In the genomic region with DNA sequence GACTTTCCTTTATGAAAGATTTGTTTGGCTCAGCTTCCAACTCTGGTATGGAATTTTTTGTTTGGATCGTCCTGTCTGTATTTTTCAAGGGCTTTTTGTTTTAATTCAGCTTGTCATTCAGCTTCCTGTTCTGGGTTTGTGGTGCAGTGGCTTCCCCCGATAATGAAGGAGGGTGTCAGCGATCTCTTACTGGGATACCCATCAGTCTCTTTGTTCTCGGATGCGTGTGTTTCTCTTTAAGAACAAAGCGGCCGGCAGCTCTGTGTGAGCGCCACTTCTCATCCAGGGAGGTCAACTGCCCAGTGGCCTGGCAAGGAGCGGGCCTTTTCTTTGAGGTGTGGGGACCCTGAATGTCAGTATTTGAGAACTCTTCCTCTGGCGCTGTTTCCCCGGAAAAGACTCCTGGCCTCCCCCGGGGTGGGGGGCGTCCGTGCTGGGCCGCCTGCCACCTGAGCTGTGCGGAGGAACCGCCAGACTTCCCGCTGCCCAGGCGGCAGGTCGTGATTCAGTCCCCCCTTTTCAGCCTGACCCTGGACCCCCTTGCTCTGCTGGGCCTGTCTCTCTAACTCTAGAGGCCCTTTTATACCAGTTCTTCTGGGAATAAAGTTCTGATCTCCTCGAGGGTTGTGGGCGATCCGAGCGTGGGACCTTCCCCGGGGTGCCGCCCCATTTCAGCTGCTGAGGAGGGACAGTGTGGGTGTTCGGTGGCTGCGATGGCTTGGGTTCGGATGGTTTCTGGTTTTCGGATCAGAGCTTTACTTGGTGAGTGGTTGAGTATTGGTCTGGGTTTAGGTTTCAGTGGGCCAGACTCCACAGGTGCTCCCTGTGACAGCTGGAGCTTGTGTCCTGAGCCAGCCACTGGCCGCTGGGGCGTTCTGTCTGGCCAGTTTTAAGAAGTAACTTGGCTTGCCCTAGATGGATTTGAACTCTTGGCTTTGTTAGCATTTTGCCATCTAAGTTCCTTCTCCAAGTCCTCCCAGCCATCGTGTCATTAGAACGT, we compare ENCODE assay signal across 8 cellular contexts. TPM values are rescaled to one million over a fixed set of nuclear protein-coding genes. Genes with fewer than 3 reads are reported as not detected.
DNase-seq lines count a peak whose midpoint lies in the region; ATAC-seq, FAIRE-seq and TF ChIP-seq lines count a peak whose summit lies in the region.

No MANE protein-coding gene starts in this region.

- peak overlapping the region; percentile 76 to 98 (median 88) for H3K27ac Mint-ChIP-seq in naive B cell

- no peak for FAIRE-seq in RCC 7860 (lab: Jason Lieb, UNC)

- H3K9me3 ChIP-seq in PC-9 (ENCODE audit: insufficient read depth, low read depth), result no peaks in the 10 kb centered on the region

- H3K4me3 Mint-ChIP-seq in naive B cell, result peak overlapping the region; percentile 75 to 99 (median 92)

- no TSS peak for BruUV-seq in PC-9 (replicated peaks; lab: Mats Ljungman, UMichigan)

- DNase-seq in EL (peak; percentile 45), PC-9 (no peak), coronary artery (ENCODE audit: low spot score) (no peak), naive B cell (no peak), RCC 7860 (ENCODE audit: low spot score) (no peak), H4 (ENCODE audit: low spot score) (no peak)

- CTCF ChIA-PET in PC-9 (lab: Charles Lee), result interaction anchor here (0.6 kb wide), 1 partner anchor 88 kb away, joined by 3 read pairs; no protein-coding TSS in a partner anchor

- POLR2A ChIA-PET in PC-9 (lab: Charles Lee; ENCODE audit: unreplicated experiment), result no interaction called here

- peaks cover 0 to 4% (median 0%) of the 10 kb centered on the region in 7 donors for H3K9me3 Mint-ChIP-seq in naive B cell

- H3K27ac ChIP-seq in PC-9 (0 out of 2 replicates have a peak overlapping the region, but pooled peaks have one; percentile 12), coronary artery (peak overlapping the region; percentile 70 to 74)

- TF ChIP-seq CTCF in PC-9 (conservative IDR thresholded peaks at IDR 0.05), result no peak
- TF ChIP-seq CTCF in coronary artery (IDR thresholded peaks at IDR 0.05), result no peak

- peaks cover 9% of the 10 kb centered on the region; the same call in 1 of the 2 replicates for H3F3A ChIP-seq in PC-9 (ENCODE audit: insufficient read depth, low read depth)

- H3K4me2 ChIP-seq in PC-9, result peak overlapping the region; percentile 93; the same call in 1 of the 2 replicates

- peaks cover 52 to 65% (median 59%) of the 10 kb centered on the region in 3 donors for H3K4me1 Mint-ChIP-seq in naive B cell

- no peaks in the 10 kb centered on the region for H3K9me2 ChIP-seq in PC-9 (ENCODE audit: insufficient read depth)

- H3K36me3 Mint-ChIP-seq in naive B cell, result no peaks in the 10 kb centered on the region

- intact Hi-C loops in PC-9 (cut with micrococcal nuclease; ENCODE audit: unreplicated experiment), result loop anchor here (10.0 kb wide), 1 partner anchor 225 kb away; no protein-coding TSS in a partner anchor

- H3K27me3 Mint-ChIP-seq in naive B cell, result no peaks in the 10 kb centered on the region

- H3K4me3 ChIP-seq in PC-9, result peak overlapping the region; percentile 26; the same call in 1 of the 2 replicates
- peak overlapping the region; percentile 60 for H3K4me3 ChIP-seq in coronary artery

- ATAC-seq in naive B cell (ENCODE audit: low read depth in 2 of 2) (no peak), GM21737 (IDR thresholded peaks at IDR 0.05; ENCODE audit: unreplicated experiment) (no peak), GM21526 (IDR thresholded peaks at IDR 0.05; ENCODE audit: low FRiP score, unreplicated experiment) (no peak)

- peaks cover 75% of the 10 kb centered on the region for H3K79me2 ChIP-seq in PC-9 (ENCODE audit: low read depth)

- peaks cover 61% of the 10 kb centered on the region for H4K20me1 ChIP-seq in PC-9 (ENCODE audit: insufficient read depth)

- H3K36me3 ChIP-seq in PC-9 (ENCODE audit: low read depth), result no peaks in the 10 kb centered on the region

- no peak overlapping the region for H2AFZ ChIP-seq in PC-9

- peaks cover 15% of the 10 kb centered on the region for H3K4me1 ChIP-seq in PC-9 (replicated peaks; ENCODE audit: insufficient read depth)

- H3K27me3 ChIP-seq in PC-9 (ENCODE audit: insufficient read depth, low read depth), result no peaks in the 10 kb centered on the region

RNA-seq across cellular contexts. Expression of gene SF3A2, which starts 3.4 kb away (rescaled TPM):
- 73.5 and 83.0 TPM in 2 replicates for total RNA-seq in PC-9 (2021)
- 10 to 100 TPM; 13.1 to 37.2 (median 20.3) TPM for polyA plus RNA-seq in naive B cell (ENCODE audit: low read depth in 6 of 6)
- total RNA-seq in H4 (2014; rRNA removed; shearing (Covaris generic)), result 10.8 and 13.3 TPM in 2 replicates

RNA-seq across cellular contexts. Expression of gene PLEKHJ1, which starts 3.9 kb away (rescaled TPM):
- 38.6 and 45.9 TPM in 2 replicates for total RNA-seq in PC-9 (2021)
- 100 to 1,000 TPM in 5 of 6 donors, 10 to 100 TPM in 1; 98.9 to 148 (median 126) TPM for polyA plus RNA-seq in naive B cell (ENCODE audit: low read depth in 6 of 6)
- total RNA-seq in H4 (2014; rRNA removed; shearing (Covaris generic)), result 45.1 and 50.8 TPM in 2 replicates

RNA-seq across cellular contexts. Expression of gene AMH, which starts 9.1 kb away (rescaled TPM):
- 6.9 and 8.1 TPM in 2 replicates for total RNA-seq in PC-9 (2021)
- not detected for polyA plus RNA-seq in naive B cell (ENCODE audit: low read depth in 6 of 6)
- 0.68 and 1.0 TPM in 2 replicates for total RNA-seq in H4 (2014; rRNA removed; shearing (Covaris generic))

RNA-seq across cellular contexts. Expression of gene JSRP1, which starts 16.1 kb away (rescaled TPM):
- 1.1 and 1.4 TPM in 2 replicates for total RNA-seq in PC-9 (2021)
- under 1 TPM in 3 of 6 donors, not detected in 3; 0.41 to 0.87 (median 0.53) TPM for polyA plus RNA-seq in naive B cell (ENCODE audit: low read depth in 6 of 6)
- total RNA-seq in H4 (2014; rRNA removed; shearing (Covaris generic)), result 0.66 TPM in 1 of 2 replicates, not detected in the other

RNA-seq across cellular contexts. Expression of gene PEAK3, which starts 41.9 kb away (rescaled TPM):
- total RNA-seq in PC-9 (2021), result not detected in 2 replicates
- 1 to 10 TPM in 1 of 6 donors, under 1 TPM in 4, not detected in 1; 0.30 to 1.0 (median 0.49) TPM for polyA plus RNA-seq in naive B cell (ENCODE audit: low read depth in 6 of 6)
- 0.06 TPM in 1 of 2 replicates, not detected in the other for total RNA-seq in H4 (2014; rRNA removed; shearing (Covaris generic))
